ENCODE assay signal across 11 cellular contexts in the genomic region with DNA sequence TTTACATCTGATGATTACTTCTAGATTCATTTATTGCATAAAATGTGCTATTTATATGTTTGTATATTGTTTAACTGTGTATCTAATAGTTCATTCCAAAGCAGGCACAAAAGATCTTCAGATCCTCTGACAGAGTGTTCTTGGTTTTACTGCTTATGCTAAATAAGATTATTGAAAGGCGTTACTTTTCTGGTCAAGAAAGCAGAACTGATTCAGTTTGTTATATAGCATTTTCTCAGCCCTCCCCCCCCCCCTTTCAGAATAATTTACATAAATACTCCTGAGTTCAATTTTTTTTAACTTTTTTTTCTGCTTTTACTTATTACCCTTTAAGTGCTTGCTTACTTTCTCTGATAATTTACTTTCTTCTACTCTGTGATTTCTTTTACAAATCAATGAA. TPM values are rescaled to one million over a fixed set of nuclear protein-coding genes. Genes with fewer than 3 reads are reported as not detected.
DNase-seq lines count a peak whose midpoint lies in the region; ATAC-seq and TF ChIP-seq lines count a peak whose summit lies in the region.
"Had no signal": no experiment of that assay in that cellular context is flagged by ENCODE, and none has a peak within 500 bp of the region (broad histone marks: within the 10 kb centered on the region; RNA-seq: fewer than 3 reads in every experiment).

No MANE protein-coding gene starts in this region.

- H3K9me2 ChIP-seq in GM23338 (ENCODE audit: insufficient read depth) (no peaks in the 10 kb centered on the region), SU-DHL-6 (replicated peaks; ENCODE audit: insufficient read depth, low read length) (no peaks in the 10 kb centered on the region)

- no peaks in the 10 kb centered on the region for H3K4me1 ChIP-seq in GM23338 (ENCODE audit: insufficient read depth)

- H3K4me3 ChIP-seq in GM23338 (no peak overlapping the region), SU-DHL-6 (ENCODE audit: insufficient read depth, low read length, poor library complexity, severe bottlenecking) (no peak overlapping the region)
- H3K4me3 ChIP-seq: ovary had no signal

- intact Hi-C loops in Right ventricle myocardium superior (cut with DNase I) = no loop called here

- H2AFZ ChIP-seq in GM23338 (no peak overlapping the region), SU-DHL-6 (ENCODE audit: low read depth, low read length, severe bottlenecking) (no peak overlapping the region)

- H3K27ac ChIP-seq in GM23338 (ENCODE audit: low read depth) (no peak overlapping the region), SU-DHL-6 (ENCODE audit: low read depth, low read length) (peak overlapping the region; percentile 58)
- H3K27ac ChIP-seq: ovary had no signal

- TF ChIP-seq CTCF in GM23338 (conservative IDR thresholded peaks at IDR 0.05; ENCODE audit: low read depth in 2 of 2) = no peak
- TF ChIP-seq CTCF in SU-DHL-6 (IDR thresholded peaks at IDR 0.05; ENCODE audit: insufficient read depth, low read length, poor library complexity, severe bottlenecking) = no peak

- peak overlapping the region; percentile 81 for H3K4me3 Mint-ChIP-seq in T-helper 1 cell treated with Interleukin-12 subunit alpha and Interleukin-12 subunit beta and Interleukin-4 antibody, amounts not matched to agents 30 μg/mL and 1 μg/mL, for 36 hours
- no peak overlapping the region for H3K4me3 Mint-ChIP-seq in GM23338
- H3K4me3 Mint-ChIP-seq in natural killer cell treated with Interleukin-12 subunit alpha and Interleukin-12 subunit beta and Interleukin-15 and Interleukin-18, amount 100 ng/mL, for 72 hours = peak overlapping the region; percentile 77

- ATAC-seq in GM23338 (no peak), Right ventricle myocardium superior (ENCODE audit: poor library complexity) (no peak)
- no peak for ATAC-seq in natural killer cell treated with Interleukin-12 subunit alpha and Interleukin-12 subunit beta and Interleukin-15 and Interleukin-18, amount 100 ng/mL, for 72 hours

- peak overlapping the region; percentile 21; the same call in 1 of the 2 replicates for H3K9ac ChIP-seq in SU-DHL-6 (ENCODE audit: low read length)

- H3K9me3 Mint-ChIP-seq in T-helper 1 cell treated with Interleukin-12 subunit alpha and Interleukin-12 subunit beta and Interleukin-4 antibody, amounts not matched to agents 30 μg/mL and 1 μg/mL, for 36 hours = no peaks in the 10 kb centered on the region
- peaks cover 23% of the 10 kb centered on the region for H3K9me3 Mint-ChIP-seq in GM23338
- H3K9me3 Mint-ChIP-seq in natural killer cell treated with Interleukin-12 subunit alpha and Interleukin-12 subunit beta and Interleukin-15 and Interleukin-18, amount 100 ng/mL, for 72 hours = no peaks in the 10 kb centered on the region

- DNase-seq in T-helper 1 cell = no peak
- no peak for DNase-seq in GM23338 (ENCODE audit: low spot score)
- DNase-seq in natural killer cell treated with Interleukin-12 subunit alpha and Interleukin-12 subunit beta and Interleukin-15 and Interleukin-18, amount 100 ng/mL, for 72 hours (ENCODE audit: low spot score) = no peak
- no peak for DNase-seq in NCI-H345 (lab: John Stamatoyannopoulos, UW)
- no peak for DNase-seq in Right ventricle myocardium superior
- DNase-seq in cortex of kidney (lab: John Stamatoyannopoulos, UW) = no peak
- DNase-seq: activated effector memory CD4-positive, alpha-beta T cell treated with Interleukin-2 at 50 U/mL for 16 hours; ovary; stimulated activated CD4-positive, alpha-beta T cell treated with anti-CD3 and anti-CD28 coated beads, Interleukin-4, amount 100 ng/mL, for 4 hours had no signal

- H3K27ac Mint-ChIP-seq in T-helper 1 cell treated with Interleukin-12 subunit alpha and Interleukin-12 subunit beta and Interleukin-4 antibody, amounts not matched to agents 30 μg/mL and 1 μg/mL, for 36 hours = peak overlapping the region; percentile 92
- H3K27ac Mint-ChIP-seq in GM23338 = peak overlapping the region; percentile 38; the same call in 1 of the 2 replicates
- H3K27ac Mint-ChIP-seq in natural killer cell treated with Interleukin-12 subunit alpha and Interleukin-12 subunit beta and Interleukin-15 and Interleukin-18, amount 100 ng/mL, for 72 hours = peak overlapping the region; percentile 82 to 96

- no peaks in the 10 kb centered on the region for H3K36me3 ChIP-seq in GM23338 (ENCODE audit: insufficient read depth)
- no peaks in the 10 kb centered on the region; the same call in 1 of the 2 replicates for H3K36me3 ChIP-seq in SU-DHL-6 (ENCODE audit: low read length)
- H3K36me3 ChIP-seq: ovary had no signal

- H3K79me2 ChIP-seq in GM23338 (replicated peaks; ENCODE audit: insufficient read depth) (peaks cover 94% of the 10 kb centered on the region), SU-DHL-6 (ENCODE audit: insufficient read depth, low read length) (peaks cover 97% of the 10 kb centered on the region)

- H3K9me3 ChIP-seq in SU-DHL-6 (ENCODE audit: insufficient read depth, low read length) = no peaks in the 10 kb centered on the region
- H3K9me3 ChIP-seq: ovary had no signal

- no peaks in the 10 kb centered on the region for H3K27me3 ChIP-seq in GM23338 (ENCODE audit: insufficient read depth)
- no peaks in the 10 kb centered on the region for H3K27me3 ChIP-seq in SU-DHL-6 (ENCODE audit: low read length)
- H3K27me3 ChIP-seq: ovary had no signal

- H3K4me2 ChIP-seq in GM23338 = no peak overlapping the region
- H3K4me2 ChIP-seq in SU-DHL-6 (ENCODE audit: low read depth, low read length, poor library complexity, severe bottlenecking) = peak overlapping the region; percentile 57

- H4K20me1 ChIP-seq in GM23338 (replicated peaks; ENCODE audit: insufficient read depth) = peaks cover 7% of the 10 kb centered on the region; the same call in 1 of the 2 replicates
- peaks cover 4% of the 10 kb centered on the region; the same call in 1 of the 2 replicates for H4K20me1 ChIP-seq in SU-DHL-6 (ENCODE audit: low read depth, low read length)

- H3F3A ChIP-seq in GM23338 (replicated peaks; ENCODE audit: low read depth) (peaks cover 6% of the 10 kb centered on the region; the same call in 1 of the 2 replicates), SU-DHL-6 (ENCODE audit: insufficient read depth) (peaks cover 40% of the 10 kb centered on the region)

- H3K27me3 Mint-ChIP-seq in T-helper 1 cell treated with Interleukin-12 subunit alpha and Interleukin-12 subunit beta and Interleukin-4 antibody, amounts not matched to agents 30 μg/mL and 1 μg/mL, for 36 hours (ENCODE audit: low read depth) = no peaks in the 10 kb centered on the region
- H3K27me3 Mint-ChIP-seq in GM23338 (ENCODE audit: insufficient read depth, low read depth, poor library complexity) = peaks cover 16% of the 10 kb centered on the region
- no peaks in the 10 kb centered on the region for H3K27me3 Mint-ChIP-seq in natural killer cell treated with Interleukin-12 subunit alpha and Interleukin-12 subunit beta and Interleukin-15 and Interleukin-18, amount 100 ng/mL, for 72 hours

- H3K36me3 Mint-ChIP-seq in T-helper 1 cell treated with Interleukin-12 subunit alpha and Interleukin-12 subunit beta and Interleukin-4 antibody, amounts not matched to agents 30 μg/mL and 1 μg/mL, for 36 hours (ENCODE audit: low read depth) = peaks cover 46% of the 10 kb centered on the region
- peaks cover 20% of the 10 kb centered on the region; the same call in 2 of the 3 replicates for H3K36me3 Mint-ChIP-seq in GM23338 (ENCODE audit: low read depth)
- peaks cover 11% of the 10 kb centered on the region for H3K36me3 Mint-ChIP-seq in natural killer cell treated with Interleukin-12 subunit alpha and Interleukin-12 subunit beta and Interleukin-15 and Interleukin-18, amount 100 ng/mL, for 72 hours

- H3K4me1 Mint-ChIP-seq in T-helper 1 cell treated with Interleukin-12 subunit alpha and Interleukin-12 subunit beta and Interleukin-4 antibody, amounts not matched to agents 30 μg/mL and 1 μg/mL, for 36 hours (ENCODE audit: low read depth) = peaks cover 62% of the 10 kb centered on the region
- peaks cover 13% of the 10 kb centered on the region for H3K4me1 Mint-ChIP-seq in GM23338
- peaks cover 62 to 72% of the 10 kb centered on the region in 2 donors for H3K4me1 Mint-ChIP-seq in natural killer cell treated with Interleukin-12 subunit alpha and Interleukin-12 subunit beta and Interleukin-15 and Interleukin-18, amount 100 ng/mL, for 72 hours (ENCODE audit: low read depth in 2 of 2)

TF ChIP-seq in GM23338, 12 proteins besides CTCF, POLR2A, EP300 and RAD21:
- no peak for TF ChIP-seq ZNF114 (CRISPR knock-in tag; IDR thresholded peaks at IDR 0.05)
- TF ChIP-seq, protein P1, sequence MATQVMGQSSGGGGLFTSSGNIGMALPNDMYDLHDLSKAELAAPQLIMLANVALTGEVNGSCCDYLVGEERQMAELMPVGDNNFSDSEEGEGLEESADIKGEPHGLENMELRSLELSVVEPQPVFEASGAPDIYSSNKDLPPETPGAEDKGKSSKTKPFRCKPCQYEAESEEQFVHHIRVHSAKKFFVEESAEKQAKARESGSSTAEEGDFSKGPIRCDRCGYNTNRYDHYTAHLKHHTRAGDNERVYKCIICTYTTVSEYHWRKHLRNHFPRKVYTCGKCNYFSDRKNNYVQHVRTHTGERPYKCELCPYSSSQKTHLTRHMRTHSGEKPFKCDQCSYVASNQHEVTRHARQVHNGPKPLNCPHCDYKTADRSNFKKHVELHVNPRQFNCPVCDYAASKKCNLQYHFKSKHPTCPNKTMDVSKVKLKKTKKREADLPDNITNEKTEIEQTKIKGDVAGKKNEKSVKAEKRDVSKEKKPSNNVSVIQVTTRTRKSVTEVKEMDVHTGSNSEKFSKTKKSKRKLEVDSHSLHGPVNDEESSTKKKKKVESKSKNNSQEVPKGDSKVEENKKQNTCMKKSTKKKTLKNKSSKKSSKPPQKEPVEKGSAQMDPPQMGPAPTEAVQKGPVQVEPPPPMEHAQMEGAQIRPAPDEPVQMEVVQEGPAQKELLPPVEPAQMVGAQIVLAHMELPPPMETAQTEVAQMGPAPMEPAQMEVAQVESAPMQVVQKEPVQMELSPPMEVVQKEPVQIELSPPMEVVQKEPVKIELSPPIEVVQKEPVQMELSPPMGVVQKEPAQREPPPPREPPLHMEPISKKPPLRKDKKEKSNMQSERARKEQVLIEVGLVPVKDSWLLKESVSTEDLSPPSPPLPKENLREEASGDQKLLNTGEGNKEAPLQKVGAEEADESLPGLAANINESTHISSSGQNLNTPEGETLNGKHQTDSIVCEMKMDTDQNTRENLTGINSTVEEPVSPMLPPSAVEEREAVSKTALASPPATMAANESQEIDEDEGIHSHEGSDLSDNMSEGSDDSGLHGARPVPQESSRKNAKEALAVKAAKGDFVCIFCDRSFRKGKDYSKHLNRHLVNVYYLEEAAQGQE (IDR thresholded peaks at IDR 0.05; ENCODE audit: unreplicated experiment) = no peak

RNA-seq across cellular contexts. Expression of a gene that starts 15.4 kb away (rescaled TPM):
- 35.5 and 36.2 TPM in 2 replicates for total RNA-seq in GM23338 (2014; rRNA removed; shearing (Covaris generic))
- polyA plus RNA-seq in GM23338 (2016; fragmentation: Nextera tagmentation; extraction: Ambion mirVana) = 22.3 and 24.2 TPM in 2 replicates
- total RNA-seq in natural killer cell treated with Interleukin-12 subunit alpha and Interleukin-12 subunit beta and Interleukin-15 and Interleukin-18, amount 100 ng/mL, for 72 hours = 100 to 1,000 TPM in 1 of 2 donors, 10 to 100 TPM in 1; 78.2 to 120 TPM
- total RNA-seq in Right ventricle myocardium superior = 9.3 TPM

Comparison
In these comparisons a context has a peak if more than half of its experiments do, and no peak if none do; other contexts are left out.
1. H3K27ac Mint-ChIP-seq: peak in every context shown above with its lines; median percentile 92 in T-helper 1 cell treated with Interleukin-12 subunit alpha and Interleukin-12 subunit beta and Interleukin-4 antibody, amounts not matched to agents 30 μg/mL and 1 μg/mL, for 36 hours; 89 in natural killer cell treated with Interleukin-12 subunit alpha and Interleukin-12 subunit beta and Interleukin-15 and Interleukin-18, amount 100 ng/mL, for 72 hours; 38 in GM23338.